Comparison of ENCODE assay signal across 9 cellular contexts in the genomic region with DNA sequence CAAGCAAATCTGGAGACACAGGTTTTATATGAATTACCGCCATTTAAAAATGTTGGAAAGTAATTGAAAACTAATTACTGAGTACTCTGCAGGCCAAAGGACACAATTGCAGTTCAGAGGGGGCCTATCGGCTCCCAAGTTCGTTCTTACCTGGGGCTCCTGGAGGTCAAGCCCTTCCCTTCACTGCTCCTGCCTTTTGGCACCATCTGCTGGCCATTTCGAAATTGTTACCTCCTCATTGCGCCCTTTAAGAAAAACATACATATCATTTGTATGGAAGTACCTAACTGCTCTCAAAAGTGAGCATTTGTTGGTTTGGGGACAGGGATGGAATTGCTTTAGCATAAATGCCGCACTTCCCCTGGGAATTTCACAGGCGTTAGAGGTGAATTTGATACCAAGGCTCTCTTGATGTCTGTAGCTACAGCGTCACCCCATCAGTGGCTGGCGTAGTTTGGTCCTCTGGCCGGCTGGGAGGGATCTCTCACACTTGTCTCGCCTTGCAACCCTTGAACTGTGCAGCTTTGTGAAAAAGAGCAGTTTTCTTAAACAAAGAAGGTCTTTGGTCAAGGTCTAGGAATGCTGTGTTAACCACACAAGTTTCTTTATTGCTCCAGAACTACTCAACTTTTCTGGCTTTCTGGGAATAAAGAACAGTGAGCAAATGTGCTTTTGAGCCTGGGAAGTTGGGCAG.
DNase-seq lines count a peak whose midpoint lies in the region; ATAC-seq and TF ChIP-seq lines count a peak whose summit lies in the region.
"Had no signal": no experiment of that assay in that cellular context is flagged by ENCODE, and none has a peak within 500 bp of the region (broad histone marks: within the 10 kb centered on the region; RNA-seq: fewer than 3 reads in every experiment).

No MANE protein-coding gene starts in this region.

- DNase-seq in Caki2 (ENCODE audit: low read depth) (peak; percentile 61), SJSA1 (ENCODE audit: low read depth in 1 of 2, low spot score in 2 of 2) (peak; percentile 49 to 56), erythroblast (lab: John Stamatoyannopoulos, UW) (peak; percentile 58 to 66), pons (ENCODE audit: low spot score) (peak; percentile 20), globus pallidus (ENCODE audit: low spot score) (no peak), omental fat pad (ENCODE audit: low spot score) (no peak)

- H3K36me3 ChIP-seq in SJSA1 = no peaks in the 10 kb centered on the region
- H3K36me3 ChIP-seq: neutrophil had no signal

- 0 out of 2 replicates have a peak, but pooled peaks cover 3% of the 10 kb centered on the region for H3K4me1 ChIP-seq in SJSA1 (replicated peaks)

- TF ChIP-seq POLR2A in erythroblast (IDR thresholded peaks at IDR 0.05; ENCODE audit: low read length) = no peak

- no peak overlapping the region for H3K27ac ChIP-seq in SJSA1
- H3K27ac ChIP-seq: neutrophil had no signal

- ATAC-seq in GM18858 (IDR thresholded peaks at IDR 0.05; ENCODE audit: unreplicated experiment) = peak; percentile 84
- ATAC-seq in HG03469 (IDR thresholded peaks at IDR 0.05; ENCODE audit: unreplicated experiment) = peak; percentile 77
- ATAC-seq in omental fat pad (ENCODE audit: low FRiP score) = no peak

- H3K27me3 ChIP-seq in SJSA1 (replicated peaks) = no peaks in the 10 kb centered on the region

- in situ Hi-C loops in Caki2 (cut with HindIII; ENCODE audit: low pct_unique_long_range_greater_than_20kb, low sequenced_read_pairs) = no loop called here

- no peaks in the 10 kb centered on the region for H3K9me3 ChIP-seq in SJSA1 (replicated peaks)
- H3K9me3 ChIP-seq: neutrophil had no signal

- no peak for TF ChIP-seq CTCF in omental fat pad (IDR thresholded peaks at IDR 0.05)

- no peak overlapping the region for H3K4me3 ChIP-seq in SJSA1

Comparison
In these comparisons a context has a peak if more than half of its experiments do, and no peak if none do; other contexts are left out.
1. DNase-seq: peak in Caki2 (single experiment), SJSA1 (2 of 2), erythroblast (2 of 2) and pons (single experiment); none in globus pallidus (single experiment) and omental fat pad (single experiment).